In genomic region chr4:10460313-10461047, GRCh38 we compare ENCODE assay signal across 13 cellular contexts. TPM values are rescaled to one million over a fixed set of nuclear protein-coding genes. Genes with fewer than 3 reads are reported as not detected.
A peak's percentile ranks its signal among the peaks of the same experiment; 100 is the strongest.
DNase-seq lines count a peak whose midpoint lies in the region; ATAC-seq and TF ChIP-seq lines count a peak whose summit lies in the region.
"Had no signal": no experiment of that assay in that cellular context is flagged by ENCODE, and none has a peak within 500 bp of the region (broad histone marks: within the 10 kb centered on the region; RNA-seq: fewer than 3 reads in every experiment).

No MANE protein-coding gene starts in this region.

- no peak overlapping the region for H3K27ac Mint-ChIP-seq in activated CD4-positive, alpha-beta T cell treated with anti-CD3 and anti-CD28 coated beads, Interleukin-2, amount 10 ng/mL, durations not matched to agents 24 days and 14 days
- H3K27ac Mint-ChIP-seq in T-helper 17 cell (no peak overlapping the region), endothelial cell (ENCODE audit: unreplicated experiment) (peak overlapping the region; percentile 33)

- peak overlapping the region in 1 of 2 donors; percentile 44 for H3K4me3 ChIP-seq in gastroesophageal sphincter
- H3K4me3 ChIP-seq: SJCRH30 had no signal

- peaks cover 0 to 31% (median 0%) of the 10 kb centered on the region in 3 donors for H3K4me1 ChIP-seq in gastroesophageal sphincter
- H3K4me1 ChIP-seq: SJCRH30, uterus had no signal

- peaks cover 35% of the 10 kb centered on the region for H3K27me3 Mint-ChIP-seq in activated CD4-positive, alpha-beta T cell treated with anti-CD3 and anti-CD28 coated beads, Interleukin-2, amount 10 ng/mL, durations not matched to agents 24 days and 14 days
- H3K27me3 Mint-ChIP-seq in T-helper 17 cell: peaks cover 34% of the 10 kb centered on the region
- peaks cover 24% of the 10 kb centered on the region for H3K27me3 Mint-ChIP-seq in endothelial cell (ENCODE audit: unreplicated experiment)

- no peak for ATAC-seq in T-helper 17 cell
- no peak for ATAC-seq in gastroesophageal sphincter

- H3K9me3 Mint-ChIP-seq in activated CD4-positive, alpha-beta T cell treated with anti-CD3 and anti-CD28 coated beads, Interleukin-2, amount 10 ng/mL, durations not matched to agents 24 days and 14 days: peaks cover 23% of the 10 kb centered on the region
- peaks cover 5% of the 10 kb centered on the region for H3K9me3 Mint-ChIP-seq in endothelial cell (ENCODE audit: unreplicated experiment)

- TF ChIP-seq CTCF in endothelial cell (IDR thresholded peaks at IDR 0.05; ENCODE audit: unreplicated experiment): no peak
- no peak for TF ChIP-seq CTCF in gastroesophageal sphincter (IDR thresholded peaks at IDR 0.05)

- peaks cover 35% of the 10 kb centered on the region for H3K4me1 Mint-ChIP-seq in activated CD4-positive, alpha-beta T cell treated with anti-CD3 and anti-CD28 coated beads, Interleukin-2, amount 10 ng/mL, durations not matched to agents 24 days and 14 days
- H3K4me1 Mint-ChIP-seq in T-helper 17 cell (peaks cover 7% of the 10 kb centered on the region), endothelial cell (ENCODE audit: unreplicated experiment) (peaks cover 18% of the 10 kb centered on the region)

- peaks cover 2% of the 10 kb centered on the region for H3K36me3 Mint-ChIP-seq in activated CD4-positive, alpha-beta T cell treated with anti-CD3 and anti-CD28 coated beads, Interleukin-2, amount 10 ng/mL, durations not matched to agents 24 days and 14 days (ENCODE audit: low read depth)
- H3K36me3 Mint-ChIP-seq in T-helper 17 cell (ENCODE audit: low read depth) (no peaks in the 10 kb centered on the region), endothelial cell (ENCODE audit: low read depth, unreplicated experiment) (peaks cover 10% of the 10 kb centered on the region)

- no peak for TF ChIP-seq POLR2A in erythroblast (IDR thresholded peaks at IDR 0.05; ENCODE audit: low read length)
- no peak for TF ChIP-seq POLR2A in gastroesophageal sphincter (IDR thresholded peaks at IDR 0.05)

- no peaks in the 10 kb centered on the region for H3K36me3 ChIP-seq in gastroesophageal sphincter
- H3K36me3 ChIP-seq: colonic mucosa, SJCRH30, uterus had no signal

- DNase-seq in activated CD4-positive, alpha-beta T cell treated with anti-CD3 and anti-CD28 coated beads, Interleukin-2, amount 10 ng/mL, durations not matched to agents 24 days and 14 days: peak; percentile 63
- no peak for DNase-seq in activated CD4-positive, alpha-beta T cell treated with anti-CD3 and anti-CD28 coated beads for 4 hours
- DNase-seq in T-helper 17 cell: no peak
- no peak for DNase-seq in endothelial cell (ENCODE audit: low spot score)
- DNase-seq in stimulated activated CD4-positive, alpha-beta T cell treated with anti-CD3 and anti-CD28 coated beads, Interleukin-2, amount 100 ng/mL, for 24 hours: peak; percentile 27 to 28
- no peak for DNase-seq in erythroblast (lab: John Stamatoyannopoulos, UW)
- DNase-seq in cardiac septum (ENCODE audit: low spot score): no peak
- DNase-seq: ACHN, NCI-H345 had no signal

- peaks cover 3% of the 10 kb centered on the region for H3K9me3 ChIP-seq in T-helper 17 cell (ENCODE audit: control insufficient read depth, low read length, poor library complexity, severe bottlenecking)
- H3K9me3 ChIP-seq in gastroesophageal sphincter: peaks cover 0 to 6% (median 0%) of the 10 kb centered on the region in 3 donors
- H3K9me3 ChIP-seq: colonic mucosa, SJCRH30, uterus had no signal

- WGBS in gastroesophageal sphincter (ENCODE audit: low coverage in 1 of 2), 2 donors: 73 to 94% methylated on average over 6 to 11 of the region's 11 CpGs

- intact Hi-C loops in activated CD4-positive, alpha-beta T cell treated with anti-CD3 and anti-CD28 coated beads, Interleukin-2, amount 10 ng/mL, durations not matched to agents 24 days and 14 days (cut with micrococcal nuclease): loop anchor here (5.0 to 10.0 kb wide), 4 partner anchors 87 to 278 kb away; no protein-coding TSS in a partner anchor
- intact Hi-C loops in cardiac septum (cut with DNase I): no loop called here

- no peak for TF ChIP-seq EP300 in gastroesophageal sphincter (IDR thresholded peaks at IDR 0.05)

- peaks cover 61% of the 10 kb centered on the region for H3K27me3 ChIP-seq in gastroesophageal sphincter
- H3K27me3 ChIP-seq: SJCRH30 had no signal

- peak overlapping the region; percentile 39 for H3K4me3 Mint-ChIP-seq in activated CD4-positive, alpha-beta T cell treated with anti-CD3 and anti-CD28 coated beads, Interleukin-2, amount 10 ng/mL, durations not matched to agents 24 days and 14 days
- H3K4me3 Mint-ChIP-seq in T-helper 17 cell: peak overlapping the region; percentile 82
- peak overlapping the region; percentile 10 for H3K4me3 Mint-ChIP-seq in endothelial cell (ENCODE audit: unreplicated experiment)

- no peak overlapping the region for H3K27ac ChIP-seq in gastroesophageal sphincter
- H3K27ac ChIP-seq: colonic mucosa, SJCRH30, uterus had no signal

RNA-seq across cellular contexts. Expression of gene ZNF518B, which starts 3.3 kb away (rescaled TPM):
- total RNA-seq in activated CD4-positive, alpha-beta T cell treated with anti-CD3 and anti-CD28 coated beads, Interleukin-2, amount 10 ng/mL, durations not matched to agents 24 days and 14 days: 22.9 and 24.5 TPM in 2 replicates
- total RNA-seq in T-helper 17 cell (10 to 100 TPM; 16.2 to 24.2 TPM), endothelial cell (ENCODE audit: unreplicated experiment) (44.0 TPM), cardiac septum (22.7 TPM), gastroesophageal sphincter (10 to 100 TPM; 28.7 to 36.5 (median 32.8) TPM)

Comparison
In these comparisons a context has a peak if more than half of its experiments do, and no peak if none do; other contexts are left out.
1. DNase-seq: peak in activated CD4-positive, alpha-beta T cell treated with anti-CD3 and anti-CD28 coated beads, Interleukin-2, amount 10 ng/mL, durations not matched to agents 24 days and 14 days (single experiment) and stimulated activated CD4-positive, alpha-beta T cell treated with anti-CD3 and anti-CD28 coated beads, Interleukin-2, amount 100 ng/mL, for 24 hours (2 of 2); none in activated CD4-positive, alpha-beta T cell treated with anti-CD3 and anti-CD28 coated beads for 4 hours (0 of 2), T-helper 17 cell (0 of 3), endothelial cell (single experiment), erythroblast (0 of 2) and cardiac septum (single experiment).
2. H3K4me3 Mint-ChIP-seq: peak in every context shown above with its lines; median percentile 82 in T-helper 17 cell; 39 in activated CD4-positive, alpha-beta T cell treated with anti-CD3 and anti-CD28 coated beads, Interleukin-2, amount 10 ng/mL, durations not matched to agents 24 days and 14 days; 10 in endothelial cell.